In genomic region chr10:118241229-118242137, GRCh38 we compare ENCODE assay signal across 8 cellular contexts.
A peak's percentile ranks its signal among the peaks of the same experiment; 100 is the strongest.
DNase-seq lines count a peak whose midpoint lies in the region; ATAC-seq and TF ChIP-seq lines count a peak whose summit lies in the region.

No MANE protein-coding gene starts in this region.

- peaks cover 17% of the 10 kb centered on the region for H3K27me3 ChIP-seq in CD4-positive, CD25-positive, alpha-beta regulatory T cell (ENCODE audit: control insufficient read depth, insufficient read depth, low read length)
- no peaks in the 10 kb centered on the region for H3K27me3 ChIP-seq in lung (ENCODE audit: control insufficient read depth, insufficient read depth)

- no peak overlapping the region for H3K4me3 Mint-ChIP-seq in CD4-positive, CD25-positive, alpha-beta regulatory T cell
- no peak overlapping the region for H3K4me3 Mint-ChIP-seq in HFFc6
- H3K4me3 Mint-ChIP-seq in activated CD4-positive, alpha-beta memory T cell treated with anti-CD3 and anti-CD28 coated beads for 36 hours = no peak overlapping the region
- no peak overlapping the region for H3K4me3 Mint-ChIP-seq in effector memory CD8-positive, alpha-beta T cell

- peaks cover 0 to 2% (median under 1%) of the 10 kb centered on the region in 4 donors for H3K4me1 Mint-ChIP-seq in CD4-positive, CD25-positive, alpha-beta regulatory T cell
- peaks cover 10% of the 10 kb centered on the region for H3K4me1 Mint-ChIP-seq in HFFc6 (ENCODE audit: low read depth)
- no peaks in the 10 kb centered on the region for H3K4me1 Mint-ChIP-seq in activated CD4-positive, alpha-beta memory T cell treated with anti-CD3 and anti-CD28 coated beads for 36 hours (ENCODE audit: low read depth)
- H3K4me1 Mint-ChIP-seq in effector memory CD8-positive, alpha-beta T cell (ENCODE audit: low read depth in 2 of 2) = peaks cover 0 to 3% of the 10 kb centered on the region in 2 donors

- peak; percentile 41 to 63 (median 46) for DNase-seq in CD4-positive, CD25-positive, alpha-beta regulatory T cell
- DNase-seq in HFFc6 (peak; percentile 65), NCI-H526 (lab: John Stamatoyannopoulos, UW) (peak; percentile 42 to 79), lung (ENCODE audit: low spot score) (peak; percentile 80), cortex of kidney (lab: John Stamatoyannopoulos, UW) (no peak)
- peak; percentile 76 for DNase-seq in activated CD4-positive, alpha-beta memory T cell treated with anti-CD3 and anti-CD28 coated beads for 36 hours
- DNase-seq in effector memory CD8-positive, alpha-beta T cell = peak; percentile 49 to 54 (median 50)
- DNase-seq in stimulated activated CD8-positive, alpha-beta memory T cell treated with anti-CD3 and anti-CD28 coated beads, Interleukin-12 subunit alpha, Interleukin-12 subunit beta, amount 100 ng/mL, for 4 hours (ENCODE audit: low read depth) = peak; percentile 11

- H3K36me3 ChIP-seq in CD4-positive, CD25-positive, alpha-beta regulatory T cell (ENCODE audit: control insufficient read depth, insufficient read depth, low read length) = no peaks in the 10 kb centered on the region
- H3K36me3 ChIP-seq in lung (ENCODE audit: control insufficient read depth in 2 of 2, insufficient read depth in 2 of 2, low read length in 2 of 2) = no peaks in the 10 kb centered on the region

- H3K27me3 Mint-ChIP-seq in CD4-positive, CD25-positive, alpha-beta regulatory T cell = peaks cover 25% of the 10 kb centered on the region
- H3K27me3 Mint-ChIP-seq in HFFc6 (ENCODE audit: insufficient read depth) = peaks cover 9% of the 10 kb centered on the region; the same call in 1 of the 2 replicates
- peaks cover 41% of the 10 kb centered on the region for H3K27me3 Mint-ChIP-seq in activated CD4-positive, alpha-beta memory T cell treated with anti-CD3 and anti-CD28 coated beads for 36 hours
- peaks cover 50 to 67% of the 10 kb centered on the region in 2 donors for H3K27me3 Mint-ChIP-seq in effector memory CD8-positive, alpha-beta T cell

- CTCF ChIA-PET in activated CD4-positive, alpha-beta memory T cell treated with anti-CD3 and anti-CD28 coated beads for 36 hours (lab: Charles Lee) = interaction anchor here (0.7 to 5.2 kb wide), 22 partner anchors 9 to 1025 kb away, joined by 3 to 89 read pairs (median 3); no protein-coding TSS in a partner anchor

- no peaks in the 10 kb centered on the region for H3K4me1 ChIP-seq in CD4-positive, CD25-positive, alpha-beta regulatory T cell (ENCODE audit: control insufficient read depth, insufficient read depth, low read length, poor library complexity, severe bottlenecking)
- H3K4me1 ChIP-seq in lung (ENCODE audit: control insufficient read depth in 2 of 2, insufficient read depth in 2 of 2, low read length in 2 of 2) = no peaks in the 10 kb centered on the region

- H3K9me3 ChIP-seq in CD4-positive, CD25-positive, alpha-beta regulatory T cell (ENCODE audit: control insufficient read depth in 2 of 2, low read length in 2 of 2) = no peaks in the 10 kb centered on the region
- H3K9me3 ChIP-seq in lung (ENCODE audit: control insufficient read depth in 2 of 2, insufficient read depth in 1 of 2, low read length in 1 of 2) = peaks cover 0 to 2% of the 10 kb centered on the region in 2 donors

- no peak overlapping the region for H3K27ac ChIP-seq in CD4-positive, CD25-positive, alpha-beta regulatory T cell (ENCODE audit: insufficient read depth, low read length, poor library complexity, severe bottlenecking)
- H3K27ac ChIP-seq in lung (ENCODE audit: low read depth in 1 of 2, low read length in 1 of 2) = no peak overlapping the region

- 26 to 29% methylated on average over 26 of the region's 26 CpGs for WGBS in lung, 2 donors

- no peaks in the 10 kb centered on the region for H3K36me3 Mint-ChIP-seq in CD4-positive, CD25-positive, alpha-beta regulatory T cell
- H3K36me3 Mint-ChIP-seq in HFFc6 (ENCODE audit: low read depth) = no peaks in the 10 kb centered on the region
- no peaks in the 10 kb centered on the region for H3K36me3 Mint-ChIP-seq in activated CD4-positive, alpha-beta memory T cell treated with anti-CD3 and anti-CD28 coated beads for 36 hours
- H3K36me3 Mint-ChIP-seq in effector memory CD8-positive, alpha-beta T cell (ENCODE audit: insufficient read depth) = peaks cover 3% of the 10 kb centered on the region

- no peak overlapping the region for H3K27ac Mint-ChIP-seq in CD4-positive, CD25-positive, alpha-beta regulatory T cell
- H3K27ac Mint-ChIP-seq in HFFc6 = no peak overlapping the region
- no peak overlapping the region for H3K27ac Mint-ChIP-seq in activated CD4-positive, alpha-beta memory T cell treated with anti-CD3 and anti-CD28 coated beads for 36 hours
- H3K27ac Mint-ChIP-seq in effector memory CD8-positive, alpha-beta T cell = no peak overlapping the region

- intact Hi-C loops in activated CD4-positive, alpha-beta memory T cell treated with anti-CD3 and anti-CD28 coated beads for 36 hours (cut with micrococcal nuclease) = loop anchor here (1.0 to 10.0 kb wide), 3 partner anchors 704 to 1027 kb away; no protein-coding TSS in a partner anchor

- POLR2A ChIA-PET in activated CD4-positive, alpha-beta memory T cell treated with anti-CD3 and anti-CD28 coated beads for 36 hours (lab: Charles Lee) = no interaction called here

- no peak overlapping the region for H3K4me3 ChIP-seq in CD4-positive, CD25-positive, alpha-beta regulatory T cell (ENCODE audit: low read depth, low read length)
- peak overlapping the region; percentile 8 for H3K4me3 ChIP-seq in lung

- TF ChIP-seq CTCF in HFFc6 (IDR thresholded peaks at IDR 0.05) (peak; percentile 98), lung (IDR thresholded peaks at IDR 0.05; ENCODE audit: control extremely low read depth, extremely low read depth) (peak; percentile 76)

- no peaks in the 10 kb centered on the region for H3K9me3 Mint-ChIP-seq in CD4-positive, CD25-positive, alpha-beta regulatory T cell
- no peaks in the 10 kb centered on the region for H3K9me3 Mint-ChIP-seq in HFFc6
- no peaks in the 10 kb centered on the region for H3K9me3 Mint-ChIP-seq in activated CD4-positive, alpha-beta memory T cell treated with anti-CD3 and anti-CD28 coated beads for 36 hours
- H3K9me3 Mint-ChIP-seq in effector memory CD8-positive, alpha-beta T cell = no peaks in the 10 kb centered on the region

- no peak for ATAC-seq in CD4-positive, CD25-positive, alpha-beta regulatory T cell (ENCODE audit: low read depth in 2 of 2)
- ATAC-seq in effector memory CD8-positive, alpha-beta T cell (replicated peaks) = no peak
- ATAC-seq in lung (ENCODE audit: insufficient read depth, low FRiP score) = no peak
